Comparison of ENCODE assay signal across 24 cellular contexts in genomic region chr11:30567148-30567547, GRCh38. TPM values are rescaled to one million over a fixed set of nuclear protein-coding genes. Genes with fewer than 3 reads are reported as not detected.
"Had no signal": no experiment of that assay in that cellular context is flagged by ENCODE, and none has a peak within 500 bp of the region (broad histone marks: within the 10 kb centered on the region; RNA-seq: fewer than 3 reads in every experiment).

No MANE protein-coding gene starts in this region.

- H3K27me3 ChIP-seq: adrenal gland, brain microvascular endothelial cell, esophagus squamous epithelium, foreskin keratinocyte, uterus had no signal

- H3K36me3 Mint-ChIP-seq: activated CD4-positive, alpha-beta memory T cell treated with anti-CD3 and anti-CD28 coated beads for 36 hours; activated naive CD4-positive, alpha-beta T cell treated with anti-CD3 and anti-CD28 coated beads, Interleukin-2, amount 50 U/mL, for 24 hours; immature natural killer cell; naive B cell had no signal

- DNase-seq: activated CD4-positive, alpha-beta memory T cell treated with anti-CD3 and anti-CD28 coated beads for 36 hours; activated effector memory CD4-positive, alpha-beta T cell treated with Interleukin-2 at 50 U/mL for 16 hours; activated T-cell treated with anti-CD3 and anti-CD28 coated beads, Interleukin-2, amount 50 U/mL, for 24 hours; adrenal gland; brain microvascular endothelial cell; cortex of kidney; effector CD8-positive, alpha-beta T cell; esophagus squamous epithelium; foreskin keratinocyte; glutamatergic neuron; immature natural killer cell; left cardiac atrium; naive B cell; stimulated activated CD4-positive, alpha-beta T cell treated with anti-CD3 and anti-CD28 coated beads, Interleukin-12 subunit alpha, Interleukin-12 subunit beta, amount 100 ng/mL, for 4 hours; stimulated activated CD4-positive, alpha-beta T cell treated with anti-CD3 and anti-CD28 coated beads, Interleukin-2, amount 100 ng/mL, for 24 hours; T-helper 1 cell; T1000; uterus had no signal

- H2AFZ ChIP-seq: parathyroid adenoma had no signal

- H3K9me3 ChIP-seq: adrenal gland, esophagus squamous epithelium, neutrophil, uterus had no signal

- H3K27me3 Mint-ChIP-seq: activated CD4-positive, alpha-beta memory T cell treated with anti-CD3 and anti-CD28 coated beads for 36 hours; activated T-cell treated with anti-CD3 and anti-CD28 coated beads, Interleukin-2, amount 50 U/mL, for 24 hours; central memory CD8-positive, alpha-beta T cell; naive B cell had no signal

- H3K9me3 Mint-ChIP-seq: activated CD4-positive, alpha-beta memory T cell treated with anti-CD3 and anti-CD28 coated beads for 36 hours; activated T-cell treated with anti-CD3 and anti-CD28 coated beads, Interleukin-2, amount 50 U/mL, for 24 hours; immature natural killer cell; naive B cell had no signal

- H3K9ac ChIP-seq: parathyroid adenoma had no signal

- H3K4me3 Mint-ChIP-seq: activated CD4-positive, alpha-beta memory T cell treated with anti-CD3 and anti-CD28 coated beads for 36 hours; activated naive CD4-positive, alpha-beta T cell treated with anti-CD3 and anti-CD28 coated beads, Interleukin-2, amount 50 U/mL, for 24 hours; activated T-cell treated with anti-CD3 and anti-CD28 coated beads, Interleukin-2, amount 50 U/mL, for 24 hours; central memory CD8-positive, alpha-beta T cell; immature natural killer cell; naive B cell had no signal

- H3K4me3 ChIP-seq: adrenal gland, esophagus squamous epithelium, lung, uterus had no signal

- H3K36me3 ChIP-seq: adrenal gland, brain microvascular endothelial cell, esophagus squamous epithelium, neutrophil, uterus had no signal

- H3K4me1 ChIP-seq: adrenal gland, esophagus squamous epithelium, foreskin keratinocyte, parathyroid adenoma, uterus had no signal

- H3K27ac ChIP-seq: adrenal gland, brain microvascular endothelial cell, esophagus squamous epithelium, foreskin keratinocyte, neutrophil, parathyroid adenoma had no signal

- H3K4me1 Mint-ChIP-seq: activated naive CD4-positive, alpha-beta T cell treated with anti-CD3 and anti-CD28 coated beads, Interleukin-2, amount 50 U/mL, for 24 hours; central memory CD8-positive, alpha-beta T cell had no signal

- ATAC-seq: foreskin keratinocyte had no signal

- H3K79me2 ChIP-seq: parathyroid adenoma had no signal

- H3K27ac Mint-ChIP-seq: activated CD4-positive, alpha-beta memory T cell treated with anti-CD3 and anti-CD28 coated beads for 36 hours; activated naive CD4-positive, alpha-beta T cell treated with anti-CD3 and anti-CD28 coated beads, Interleukin-2, amount 50 U/mL, for 24 hours; activated T-cell treated with anti-CD3 and anti-CD28 coated beads, Interleukin-2, amount 50 U/mL, for 24 hours; immature natural killer cell had no signal

RNA-seq across cellular contexts. Expression of gene MPPED2, which starts 19.0 kb away (rescaled TPM):
- total RNA-seq: activated CD4-positive, alpha-beta memory T cell treated with anti-CD3 and anti-CD28 coated beads for 36 hours; endothelial cell of umbilical vein; foreskin keratinocyte had no signal
- polyA plus RNA-seq: endothelial cell of umbilical vein, foreskin keratinocyte had no signal
